ENCODE assay signal across 14 cellular contexts in genomic region chr5:92916036-92916435, GRCh38.
DNase-seq lines count a peak whose midpoint lies in the region; ATAC-seq and TF ChIP-seq lines count a peak whose summit lies in the region.
"Had no signal": no experiment of that assay in that cellular context is flagged by ENCODE, and none has a peak within 500 bp of the region (broad histone marks: within the 10 kb centered on the region; RNA-seq: fewer than 3 reads in every experiment).

No MANE protein-coding gene starts in this region.

- POLR2A ChIA-PET in PC-9 (lab: Charles Lee; ENCODE audit: unreplicated experiment): no interaction called here

- 68 to 75% (median 70%) methylated on average over 3 of the region's 3 CpGs for WGBS in psoas muscle, 3 donors

- no peak overlapping the region for H3K27ac Mint-ChIP-seq in activated CD8-positive, alpha-beta memory T cell treated with anti-CD3 and anti-CD28 coated beads, Interleukin-2, amount 10 ng/mL, durations not matched to agents 7 days and 5 days
- no peak overlapping the region for H3K27ac Mint-ChIP-seq in activated naive CD4-positive, alpha-beta T cell treated with anti-CD3 and anti-CD28 coated beads, Interleukin-2, amount 50 U/mL, for 72 hours
- H3K27ac Mint-ChIP-seq: memory B cell had no signal

- H3K4me1 Mint-ChIP-seq in activated CD8-positive, alpha-beta memory T cell treated with anti-CD3 and anti-CD28 coated beads, Interleukin-2, amount 10 ng/mL, durations not matched to agents 7 days and 5 days: no peaks in the 10 kb centered on the region
- H3K4me1 Mint-ChIP-seq: CD4-positive, alpha-beta memory T cell; memory B cell had no signal

- H3K27me3 Mint-ChIP-seq in activated CD8-positive, alpha-beta memory T cell treated with anti-CD3 and anti-CD28 coated beads, Interleukin-2, amount 10 ng/mL, durations not matched to agents 7 days and 5 days: no peaks in the 10 kb centered on the region
- H3K27me3 Mint-ChIP-seq: CD4-positive, alpha-beta memory T cell; memory B cell had no signal

- peak; percentile 22 for TF ChIP-seq CTCF in AG09309 (IDR thresholded peaks at IDR 0.05; ENCODE audit: control insufficient read depth, insufficient read depth, low read depth, low read length, missing control alignments)
- TF ChIP-seq CTCF in LNCAP (IDR thresholded peaks at IDR 0.05): peak; percentile 76
- TF ChIP-seq CTCF in psoas muscle (IDR thresholded peaks at IDR 0.05): no peak
- no peak; the same call in 1 of the 2 replicates for TF ChIP-seq CTCF in PC-9 (conservative IDR thresholded peaks at IDR 0.05)

- intact Hi-C loops in psoas muscle (cut with DNase I) (no loop called here), PC-9 (cut with micrococcal nuclease; ENCODE audit: unreplicated experiment) (no loop called here)

- H3K9me2 ChIP-seq in PC-9 (ENCODE audit: insufficient read depth): no peaks in the 10 kb centered on the region

- H3K27ac ChIP-seq in psoas muscle (no peak overlapping the region), PC-9 (no peak overlapping the region)
- H3K27ac ChIP-seq: ascending aorta, right lobe of liver, thyroid gland had no signal

- DNase-seq in AG09309 (ENCODE audit: low read depth) (no peak), dermis blood vessel endothelial cell (peak; percentile 45), medulla oblongata (ENCODE audit: extremely low spot score) (peak; percentile 34), psoas muscle (no peak), PC-9 (no peak)
- DNase-seq in activated CD8-positive, alpha-beta memory T cell treated with anti-CD3 and anti-CD28 coated beads, Interleukin-2, amount 10 ng/mL, durations not matched to agents 7 days and 5 days: no peak
- DNase-seq in activated naive CD4-positive, alpha-beta T cell treated with anti-CD3 and anti-CD28 coated beads, Interleukin-2, amount 50 U/mL, for 72 hours (ENCODE audit: low spot score in 2 of 2): no peak
- DNase-seq: CD4-positive, alpha-beta memory T cell; NCI-H1694 treated with DMSO at 0.1 percent for 48 hours; right lobe of liver; thyroid gland had no signal

- no peaks in the 10 kb centered on the region for H3F3A ChIP-seq in PC-9 (ENCODE audit: insufficient read depth, low read depth)

- no peak overlapping the region for H3K4me3 ChIP-seq in AG09309 (ENCODE audit: control insufficient read depth, low read depth, low read length)
- H3K4me3 ChIP-seq in psoas muscle: no peak overlapping the region
- H3K4me3 ChIP-seq in PC-9: no peak overlapping the region
- H3K4me3 ChIP-seq: ascending aorta, right lobe of liver, thyroid gland had no signal

- H3K9me3 ChIP-seq in psoas muscle (no peaks in the 10 kb centered on the region), PC-9 (ENCODE audit: insufficient read depth, low read depth) (no peaks in the 10 kb centered on the region)
- H3K9me3 ChIP-seq: ascending aorta, right lobe of liver, thyroid gland had no signal

- BruUV-seq in PC-9 (replicated peaks; lab: Mats Ljungman, UMichigan): no TSS peak

- peaks cover 2% of the 10 kb centered on the region for H3K9me3 Mint-ChIP-seq in activated CD8-positive, alpha-beta memory T cell treated with anti-CD3 and anti-CD28 coated beads, Interleukin-2, amount 10 ng/mL, durations not matched to agents 7 days and 5 days (ENCODE audit: low read depth)
- peaks cover 3 to 5% of the 10 kb centered on the region in 2 donors for H3K9me3 Mint-ChIP-seq in activated naive CD4-positive, alpha-beta T cell treated with anti-CD3 and anti-CD28 coated beads, Interleukin-2, amount 50 U/mL, for 72 hours

- CTCF ChIA-PET in PC-9 (lab: Charles Lee): no interaction called here
- CTCF ChIA-PET in activated CD8-positive, alpha-beta memory T cell treated with anti-CD3 and anti-CD28 coated beads, Interleukin-2, amount 10 ng/mL, durations not matched to agents 7 days and 5 days (lab: Charles Lee): no interaction called here

- no peak overlapping the region for H3K4me3 Mint-ChIP-seq in activated CD8-positive, alpha-beta memory T cell treated with anti-CD3 and anti-CD28 coated beads, Interleukin-2, amount 10 ng/mL, durations not matched to agents 7 days and 5 days
- H3K4me3 Mint-ChIP-seq: CD4-positive, alpha-beta memory T cell; memory B cell had no signal

- H3K36me3 ChIP-seq in psoas muscle (ENCODE audit: insufficient read depth in 1 of 2, low read depth in 1 of 2) (no peaks in the 10 kb centered on the region), PC-9 (ENCODE audit: low read depth) (no peaks in the 10 kb centered on the region)
- H3K36me3 ChIP-seq: ascending aorta, right lobe of liver, thyroid gland had no signal

- H3K4me2 ChIP-seq in PC-9: no peak overlapping the region

- no peaks in the 10 kb centered on the region for H4K20me1 ChIP-seq in PC-9 (ENCODE audit: insufficient read depth)

- H3K79me2 ChIP-seq in PC-9 (ENCODE audit: low read depth): no peaks in the 10 kb centered on the region

- H3K27me3 ChIP-seq in psoas muscle (ENCODE audit: insufficient read depth in 3 of 3, low read length in 2 of 3) (no peaks in the 10 kb centered on the region), PC-9 (ENCODE audit: insufficient read depth, low read depth) (no peaks in the 10 kb centered on the region)
- H3K27me3 ChIP-seq: ascending aorta, right lobe of liver, thyroid gland had no signal

- no peaks in the 10 kb centered on the region for H3K36me3 Mint-ChIP-seq in activated CD8-positive, alpha-beta memory T cell treated with anti-CD3 and anti-CD28 coated beads, Interleukin-2, amount 10 ng/mL, durations not matched to agents 7 days and 5 days
- no peaks in the 10 kb centered on the region for H3K36me3 Mint-ChIP-seq in activated naive CD4-positive, alpha-beta T cell treated with anti-CD3 and anti-CD28 coated beads, Interleukin-2, amount 50 U/mL, for 72 hours
- H3K36me3 Mint-ChIP-seq: CD4-positive, alpha-beta memory T cell; memory B cell had no signal

- no peaks in the 10 kb centered on the region for H3K4me1 ChIP-seq in psoas muscle
- H3K4me1 ChIP-seq in PC-9 (replicated peaks; ENCODE audit: insufficient read depth): no peaks in the 10 kb centered on the region
- H3K4me1 ChIP-seq: ascending aorta, right lobe of liver, thyroid gland had no signal

- ATAC-seq in psoas muscle: no peak
- ATAC-seq in activated CD8-positive, alpha-beta memory T cell treated with anti-CD3 and anti-CD28 coated beads, Interleukin-2, amount 10 ng/mL, durations not matched to agents 7 days and 5 days: no peak
- no peak for ATAC-seq in activated naive CD4-positive, alpha-beta T cell treated with anti-CD3 and anti-CD28 coated beads, Interleukin-2, amount 50 U/mL, for 72 hours

- no peak overlapping the region for H2AFZ ChIP-seq in PC-9

Comparison
In these comparisons a context has a peak if more than half of its experiments do, and no peak if none do; other contexts are left out.
1. DNase-seq: peak in dermis blood vessel endothelial cell (single experiment) and medulla oblongata (single experiment); none in AG09309 (single experiment), psoas muscle (0 of 2), PC-9 (0 of 2), activated CD8-positive, alpha-beta memory T cell treated with anti-CD3 and anti-CD28 coated beads, Interleukin-2, amount 10 ng/mL, durations not matched to agents 7 days and 5 days (single experiment) and activated naive CD4-positive, alpha-beta T cell treated with anti-CD3 and anti-CD28 coated beads, Interleukin-2, amount 50 U/mL, for 72 hours (0 of 2).
2. CTCF ChIP-seq: peak in AG09309 (single experiment) and LNCAP (single experiment); none in psoas muscle (single experiment) and PC-9 (single experiment).